In genomic region chr2:127698553-127699355, GRCh38 we compare ENCODE assay signal across 17 cellular contexts. TPM values are rescaled to one million over a fixed set of nuclear protein-coding genes. Genes with fewer than 3 reads are reported as not detected.
DNase-seq lines count a peak whose midpoint lies in the region; ATAC-seq and TF ChIP-seq lines count a peak whose summit lies in the region.
"Had no signal": no experiment of that assay in that cellular context is flagged by ENCODE, and none has a peak within 500 bp of the region (broad histone marks: within the 10 kb centered on the region; RNA-seq: fewer than 3 reads in every experiment).

No MANE protein-coding gene starts in this region.

- no peak for DNase-seq in natural killer cell treated with Interleukin-12 subunit alpha and Interleukin-12 subunit beta and Interleukin-15 and Interleukin-18, amount 100 ng/mL, for 72 hours (ENCODE audit: low spot score)
- DNase-seq in natural killer cell (no peak), naive B cell (no peak), anterior cingulate cortex (lab: John Stamatoyannopoulos, UW) (no peak), HuH-7.5 (ENCODE audit: low spot score) (no peak), cerebellar cortex (ENCODE audit: low spot score) (no peak)
- DNase-seq in stimulated activated CD4-positive, alpha-beta T cell treated with anti-CD3 and anti-CD28 coated beads, Interleukin-2, amount 100 ng/mL, for 24 hours, result no peak
- DNase-seq: CD8-positive, alpha-beta memory T cell; GOT3; HFFc6; MM.1S; NCI-H1930; NCI-H2171; NCI-H446 treated with DMSO at 0.1 percent for 48 hours; NCI-H748 treated with DMSO at 0.1 percent for 48 hours had no signal

- no peak for ATAC-seq in natural killer cell treated with Interleukin-12 subunit alpha and Interleukin-12 subunit beta and Interleukin-15 and Interleukin-18, amount 100 ng/mL, for 72 hours
- no peak for ATAC-seq in natural killer cell
- no peak for ATAC-seq in activated T-helper 17 cell treated with anti-CD3 and anti-CD28 coated beads, Interleukin-2, amount 50 U/mL, for 72 hours (replicated peaks)
- ATAC-seq in naive B cell (ENCODE audit: low read depth in 2 of 2), result no peak

- intact Hi-C loops in natural killer cell (cut with micrococcal nuclease), result no loop called here

- H3K4me3 Mint-ChIP-seq in natural killer cell treated with Interleukin-12 subunit alpha and Interleukin-12 subunit beta and Interleukin-15 and Interleukin-18, amount 100 ng/mL, for 72 hours, result peak overlapping the region; percentile 18
- H3K4me3 Mint-ChIP-seq in natural killer cell, result no peak overlapping the region
- no peak overlapping the region for H3K4me3 Mint-ChIP-seq in activated T-helper 17 cell treated with anti-CD3 and anti-CD28 coated beads, Interleukin-2, amount 50 U/mL, for 72 hours
- H3K4me3 Mint-ChIP-seq in naive B cell, result peak overlapping the region in 2 of 8 donors; percentile 57 to 80
- H3K4me3 Mint-ChIP-seq: HFFc6 had no signal

- no peaks in the 10 kb centered on the region for H3K9me3 Mint-ChIP-seq in natural killer cell treated with Interleukin-12 subunit alpha and Interleukin-12 subunit beta and Interleukin-15 and Interleukin-18, amount 100 ng/mL, for 72 hours
- H3K9me3 Mint-ChIP-seq in natural killer cell (no peaks in the 10 kb centered on the region), naive B cell (no peaks in the 10 kb centered on the region)
- no peaks in the 10 kb centered on the region for H3K9me3 Mint-ChIP-seq in activated T-helper 17 cell treated with anti-CD3 and anti-CD28 coated beads, Interleukin-2, amount 50 U/mL, for 72 hours
- H3K9me3 Mint-ChIP-seq: CD8-positive, alpha-beta memory T cell; HFFc6 had no signal

- no peak for TF ChIP-seq CTCF in natural killer cell (IDR thresholded peaks at IDR 0.05)

- peaks cover 17 to 18% of the 10 kb centered on the region in 2 donors for H3K4me1 Mint-ChIP-seq in natural killer cell treated with Interleukin-12 subunit alpha and Interleukin-12 subunit beta and Interleukin-15 and Interleukin-18, amount 100 ng/mL, for 72 hours (ENCODE audit: low read depth in 2 of 2)
- H3K4me1 Mint-ChIP-seq in natural killer cell (peaks cover 18 to 22% of the 10 kb centered on the region in 2 donors), naive B cell (peaks cover 19 to 30% (median 20%) of the 10 kb centered on the region in 3 donors)
- H3K4me1 Mint-ChIP-seq in activated T-helper 17 cell treated with anti-CD3 and anti-CD28 coated beads, Interleukin-2, amount 50 U/mL, for 72 hours, result peaks cover 7% of the 10 kb centered on the region

- no peaks in the 10 kb centered on the region for H3K27me3 Mint-ChIP-seq in natural killer cell treated with Interleukin-12 subunit alpha and Interleukin-12 subunit beta and Interleukin-15 and Interleukin-18, amount 100 ng/mL, for 72 hours
- H3K27me3 Mint-ChIP-seq in natural killer cell (ENCODE audit: low read depth in 2 of 2), result no peaks in the 10 kb centered on the region
- no peaks in the 10 kb centered on the region for H3K27me3 Mint-ChIP-seq in activated T-helper 17 cell treated with anti-CD3 and anti-CD28 coated beads, Interleukin-2, amount 50 U/mL, for 72 hours
- no peaks in the 10 kb centered on the region for H3K27me3 Mint-ChIP-seq in naive B cell

- H3K27ac Mint-ChIP-seq in natural killer cell treated with Interleukin-12 subunit alpha and Interleukin-12 subunit beta and Interleukin-15 and Interleukin-18, amount 100 ng/mL, for 72 hours, result no peak overlapping the region
- peak overlapping the region in 1 of 2 donors; percentile 37 for H3K27ac Mint-ChIP-seq in natural killer cell
- H3K27ac Mint-ChIP-seq in activated T-helper 17 cell treated with anti-CD3 and anti-CD28 coated beads, Interleukin-2, amount 50 U/mL, for 72 hours, result peak overlapping the region; percentile 31
- H3K27ac Mint-ChIP-seq in naive B cell, result peak overlapping the region in 4 of 6 donors; percentile 3 to 71 (median 32)
- H3K27ac Mint-ChIP-seq: HFFc6 had no signal

- peaks cover 5% of the 10 kb centered on the region for H3K36me3 Mint-ChIP-seq in natural killer cell treated with Interleukin-12 subunit alpha and Interleukin-12 subunit beta and Interleukin-15 and Interleukin-18, amount 100 ng/mL, for 72 hours
- H3K36me3 Mint-ChIP-seq in natural killer cell, result no peaks in the 10 kb centered on the region
- peaks cover 16% of the 10 kb centered on the region for H3K36me3 Mint-ChIP-seq in activated T-helper 17 cell treated with anti-CD3 and anti-CD28 coated beads, Interleukin-2, amount 50 U/mL, for 72 hours (ENCODE audit: low read depth)
- peaks cover 0 to 11% of the 10 kb centered on the region in 2 donors for H3K36me3 Mint-ChIP-seq in naive B cell

RNA-seq across cellular contexts. Expression of gene SFT2D3, which starts 2.5 kb away (rescaled TPM):
- total RNA-seq in natural killer cell treated with Interleukin-12 subunit alpha and Interleukin-12 subunit beta and Interleukin-15 and Interleukin-18, amount 100 ng/mL, for 72 hours, result 1 to 10 TPM; 5.2 to 5.9 TPM
- total RNA-seq in natural killer cell, result 1 to 10 TPM; 5.5 to 6.6 (median 6.4) TPM
- 1 to 10 TPM; 2.5 to 2.9 TPM for total RNA-seq in activated T-helper 17 cell treated with anti-CD3 and anti-CD28 coated beads, Interleukin-2, amount 50 U/mL, for 72 hours
- polyA plus RNA-seq in naive B cell (ENCODE audit: low read depth in 6 of 6), result 1 to 10 TPM in 3 of 6 donors, under 1 TPM in 2, not detected in 1; 0.28 to 3.0 (median 2.8) TPM

RNA-seq across cellular contexts. Expression of gene LIMS2, which starts 23.4 kb away (rescaled TPM):
- total RNA-seq in natural killer cell treated with Interleukin-12 subunit alpha and Interleukin-12 subunit beta and Interleukin-15 and Interleukin-18, amount 100 ng/mL, for 72 hours, result not detected
- under 1 TPM in 2 of 3 donors, not detected in 1; 0.15 to 0.16 TPM for total RNA-seq in natural killer cell
- 1 to 10 TPM; 2.4 to 4.8 TPM for total RNA-seq in activated T-helper 17 cell treated with anti-CD3 and anti-CD28 coated beads, Interleukin-2, amount 50 U/mL, for 72 hours
- 10 to 100 TPM; 11.2 to 60.4 (median 27.7) TPM for polyA plus RNA-seq in naive B cell (ENCODE audit: low read depth in 6 of 6)

RNA-seq across cellular contexts. Expression of gene GPR17, which starts 52.8 kb away (rescaled TPM):
- total RNA-seq in natural killer cell treated with Interleukin-12 subunit alpha and Interleukin-12 subunit beta and Interleukin-15 and Interleukin-18, amount 100 ng/mL, for 72 hours, result not detected
- not detected for total RNA-seq in natural killer cell
- total RNA-seq in activated T-helper 17 cell treated with anti-CD3 and anti-CD28 coated beads, Interleukin-2, amount 50 U/mL, for 72 hours, result not detected
- polyA plus RNA-seq in naive B cell (ENCODE audit: low read depth in 6 of 6), result not detected
- total RNA-seq: CD8-positive, alpha-beta memory T cell; Daoy; HFFc6 had no signal
- polyA plus RNA-seq: CD8-positive, alpha-beta memory T cell had no signal

Comparison
In these comparisons a context has a peak if more than half of its experiments do, and no peak if none do; other contexts are left out.
1. H3K27ac Mint-ChIP-seq: peak in activated T-helper 17 cell treated with anti-CD3 and anti-CD28 coated beads, Interleukin-2, amount 50 U/mL, for 72 hours (single experiment) and naive B cell (4 of 6); none in natural killer cell treated with Interleukin-12 subunit alpha and Interleukin-12 subunit beta and Interleukin-15 and Interleukin-18, amount 100 ng/mL, for 72 hours (0 of 2).